8 cellular contexts compared by ENCODE assay signal in genomic region chr6:127971945-127972391, GRCh38.
A peak's percentile ranks its signal among the peaks of the same experiment; 100 is the strongest.
DNase-seq lines count a peak whose midpoint lies in the region; ATAC-seq and TF ChIP-seq lines count a peak whose summit lies in the region.

No MANE protein-coding gene starts in this region.

- intact Hi-C loops in cardiac septum (cut with DNase I) = no loop called here

- in situ Hi-C loops in astrocyte of the spinal cord (cut with HindIII; ENCODE audit: low sequenced_read_pairs) = no loop called here

- DNase-seq in T follicular helper cell (ENCODE audit: low read depth) (peak; percentile 35), astrocyte of the spinal cord (ENCODE audit: low read depth, low spot score) (peak; percentile 79), SK-N-DZ (ENCODE audit: low spot score) (no peak), NCI-H1436 treated with DMSO at 0.1 percent for 48 hours (lab: John Stamatoyannopoulos, UW) (no peak), inferior parietal cortex (ENCODE audit: extremely low spot score) (no peak), cardiac septum (ENCODE audit: low spot score) (no peak)
- DNase-seq in stimulated activated CD4-positive, alpha-beta T cell treated with anti-CD3 and anti-CD28 coated beads, Interleukin-12 subunit alpha, Interleukin-12 subunit beta, amount 100 ng/mL, for 4 hours = peak; percentile 8

- TF ChIP-seq CTCF in astrocyte of the spinal cord (IDR thresholded peaks at IDR 0.05; ENCODE audit: low read depth, low read length) = no peak

- ATAC-seq in GM18868 (IDR thresholded peaks at IDR 0.05; ENCODE audit: unreplicated experiment) = peak; percentile 58

- no peak overlapping the region for H3K4me3 ChIP-seq in astrocyte of the spinal cord (ENCODE audit: low read depth, low read length)

Comparison
In these comparisons a context has a peak if more than half of its experiments do, and no peak if none do; other contexts are left out.
1. DNase-seq: peak in T follicular helper cell (single experiment), astrocyte of the spinal cord (single experiment) and stimulated activated CD4-positive, alpha-beta T cell treated with anti-CD3 and anti-CD28 coated beads, Interleukin-12 subunit alpha, Interleukin-12 subunit beta, amount 100 ng/mL, for 4 hours (single experiment); none in SK-N-DZ (single experiment), NCI-H1436 treated with DMSO at 0.1 percent for 48 hours (single experiment), inferior parietal cortex (single experiment) and cardiac septum (single experiment).